ENCODE assay signal across 1 cellular context in genomic region chr16:69404275-69404805, GRCh38.
TF ChIP-seq lines count a peak whose summit lies in the region.

No MANE protein-coding gene starts in this region.

TF ChIP-seq in H1, 55 proteins besides CTCF, POLR2A, EP300 and RAD21:
- no peak for TF ChIP-seq BACH1 (IDR thresholded peaks at IDR 0.05; ENCODE audit: low read length)
- TF ChIP-seq SP4 (IDR thresholded peaks at IDR 0.05; ENCODE audit: low read length), result no peak
- no peak for TF ChIP-seq SIRT6 (IDR thresholded peaks at IDR 0.05; ENCODE audit: low read length)
- TF ChIP-seq NANOG (IDR thresholded peaks at IDR 0.05; ENCODE audit: insufficient read depth, low read depth, low read length, poor library complexity, severe bottlenecking), result no peak
- TF ChIP-seq CHD1 (IDR thresholded peaks at IDR 0.05; ENCODE audit: low read depth, low read length), result no peak
- TF ChIP-seq KDM5A (IDR thresholded peaks at IDR 0.05; ENCODE audit: low read length), result no peak
- TF ChIP-seq CREB1 (IDR thresholded peaks at IDR 0.05), result no peak
- TF ChIP-seq HDAC2 (IDR thresholded peaks at IDR 0.05; ENCODE audit: borderline replicate concordance in 1 of 2, low read depth in 2 of 2, low read length in 2 of 2), result no peak
- TF ChIP-seq KDM1A (IDR thresholded peaks at IDR 0.05; ENCODE audit: borderline replicate concordance, low read length), result no peak
- no peak for TF ChIP-seq TAF7 (optimal IDR thresholded peaks at IDR 0.05; ENCODE audit: borderline replicate concordance, low read depth, low read length)
- no peak for TF ChIP-seq ZNF274 (IDR thresholded peaks at IDR 0.05; ENCODE audit: borderline replicate concordance, extremely low read depth, low read length)
- TF ChIP-seq GTF2F1 (IDR thresholded peaks at IDR 0.05; ENCODE audit: borderline replicate concordance, low read depth, low read length), result no peak
